ENCODE assay signal across 33 cellular contexts in genomic region chr4:80730158-80730557, GRCh38.
"Had no signal": no experiment of that assay in that cellular context is flagged by ENCODE, and none has a peak within 500 bp of the region (broad histone marks: within the 10 kb centered on the region; RNA-seq: fewer than 3 reads in every experiment).

No MANE protein-coding gene starts in this region.

- H3K36me3 ChIP-seq: brain microvascular endothelial cell, esophagus muscularis mucosa, gastroesophageal sphincter, heart right ventricle, WERI-Rb-1 had no signal

- H3K9me3 Mint-ChIP-seq: activated B cell treated with CpG ODN at 0.5 μM for 24 hours; activated T-helper 1 cell treated with anti-CD3 and anti-CD28 coated beads, Interleukin-12 subunit alpha, Interleukin-12 subunit beta, Interleukin-2, Interleukin-4 antibody, amounts not matched to agents 30 ng/mL and 10 ng/mL and 1 ng/mL, durations not matched to agents 14 hours and 24 hours and 36 hours; activated T-helper 2 cell treated with anti-CD3 and anti-CD28 coated beads, Interferon-gamma antibody, Interleukin-2, Interleukin-4, amounts not matched to agents 10 μg/mL and 5 μg/mL and 100 μg/mL, durations not matched to agents 14 hours and 24 hours and 36 hours; central memory CD8-positive, alpha-beta T cell; dendritic cell treated with granulocyte-macrophage colony-stimulating factor and Interleukin-4, amounts not matched to agents 40 ng/mL and 50 ng/mL, for 4 days; endodermal cell; T-helper 2 cell treated with Interferon-gamma antibody and Interleukin-4, amounts not matched to agents 5 μg/mL and 100 μg/mL, for 36 hours had no signal

- H3K27me3 ChIP-seq: brain microvascular endothelial cell, dorsolateral prefrontal cortex, esophagus muscularis mucosa, gastroesophageal sphincter, heart right ventricle had no signal

- ATAC-seq: activated CD4-positive, CD25-positive, alpha-beta regulatory T cell treated with anti-CD3 and anti-CD28 coated beads, Interleukin-2, amount 50 U/mL, for 24 hours; activated CD8-positive, alpha-beta T cell treated with anti-CD3 and anti-CD28 coated beads for 36 hours; activated T-cell treated with anti-CD3 and anti-CD28 coated beads, Interleukin-2, amount 50 U/mL, for 4 hours; gastroesophageal sphincter; heart right ventricle; T-helper 17 cell had no signal

- H3K4me1 Mint-ChIP-seq: activated B cell treated with CpG ODN at 0.5 μM for 24 hours; activated naive CD4-positive, alpha-beta T cell treated with anti-CD3 and anti-CD28 coated beads, Interleukin-2, amount 50 U/mL, for 24 hours; activated naive CD8-positive, alpha-beta T cell treated with anti-CD3 and anti-CD28 coated beads for 36 hours; central memory CD8-positive, alpha-beta T cell; T-helper 17 cell had no signal

- H3K9me3 ChIP-seq: gastroesophageal sphincter had no signal

- DNase-seq: activated B cell treated with CpG ODN at 0.5 μM for 24 hours; activated CD4-positive, alpha-beta T cell treated with anti-CD3 and anti-CD28 coated beads for 48 hours; activated CD4-positive, alpha-beta T cell treated with anti-CD3 and anti-CD28 coated beads, Interleukin-2, amount 50 U/mL, for 1 hour; activated CD4-positive, alpha-beta T cell treated with anti-CD3 and anti-CD28 coated beads, Interleukin-2, amount 50 U/mL, for 48 hours; activated CD8-positive, alpha-beta memory T cell treated with anti-CD3 and anti-CD28 coated beads for 24 hours; activated CD8-positive, alpha-beta T cell treated with anti-CD3 and anti-CD28 coated beads for 36 hours; activated effector memory CD4-positive, alpha-beta T cell treated with anti-CD3 and anti-CD28 coated beads, Interleukin-2, amount 50 U/mL, for 16 hours; activated naive CD4-positive, alpha-beta T cell treated with anti-CD3 and anti-CD28 coated beads for 36 hours; activated naive CD8-positive, alpha-beta T cell treated with anti-CD3 and anti-CD28 coated beads for 36 hours; activated T-cell treated with anti-CD3 and anti-CD28 coated beads, Interleukin-2, amount 50 U/mL, for 4 hours; amniotic stem cell; anterior cingulate cortex; brain microvascular endothelial cell; dorsolateral prefrontal cortex; effector memory CD4-positive, alpha-beta T cell; endodermal cell; erythroblast; foreskin melanocyte; heart right ventricle; T-helper 1 cell; T-helper 17 cell; T1000; WERI-Rb-1 had no signal

- H3K27ac Mint-ChIP-seq: activated B cell treated with CpG ODN at 0.5 μM for 24 hours; activated CD8-positive, alpha-beta T cell treated with anti-CD3 and anti-CD28 coated beads for 36 hours; activated naive CD4-positive, alpha-beta T cell treated with anti-CD3 and anti-CD28 coated beads for 36 hours; activated naive CD4-positive, alpha-beta T cell treated with anti-CD3 and anti-CD28 coated beads, Interleukin-2, amount 50 U/mL, for 24 hours; activated naive CD8-positive, alpha-beta T cell treated with anti-CD3 and anti-CD28 coated beads for 36 hours; activated T-helper 1 cell treated with anti-CD3 and anti-CD28 coated beads, Interleukin-12 subunit alpha, Interleukin-12 subunit beta, Interleukin-2, Interleukin-4 antibody, amounts not matched to agents 30 ng/mL and 10 ng/mL and 1 ng/mL, durations not matched to agents 14 hours and 24 hours and 36 hours; activated T-helper 2 cell treated with anti-CD3 and anti-CD28 coated beads, Interferon-gamma antibody, Interleukin-2, Interleukin-4, amounts not matched to agents 10 μg/mL and 5 μg/mL and 100 μg/mL, durations not matched to agents 14 hours and 24 hours and 36 hours; dendritic cell treated with granulocyte-macrophage colony-stimulating factor and Interleukin-4, amounts not matched to agents 40 ng/mL and 50 ng/mL, for 4 days; endodermal cell; T-helper 17 cell; T-helper 2 cell treated with Interferon-gamma antibody and Interleukin-4, amounts not matched to agents 5 μg/mL and 100 μg/mL, for 36 hours had no signal

- H3K4me3 ChIP-seq: coronary artery, dorsolateral prefrontal cortex, esophagus muscularis mucosa, gastroesophageal sphincter, heart right ventricle had no signal

- H3K27ac ChIP-seq: brain microvascular endothelial cell, coronary artery, dorsolateral prefrontal cortex, esophagus muscularis mucosa, gastroesophageal sphincter, heart right ventricle, WERI-Rb-1 had no signal

- H3K4me3 Mint-ChIP-seq: activated B cell treated with CpG ODN at 0.5 μM for 24 hours; activated CD8-positive, alpha-beta T cell treated with anti-CD3 and anti-CD28 coated beads for 36 hours; activated naive CD4-positive, alpha-beta T cell treated with anti-CD3 and anti-CD28 coated beads for 36 hours; activated naive CD4-positive, alpha-beta T cell treated with anti-CD3 and anti-CD28 coated beads, Interleukin-2, amount 50 U/mL, for 24 hours; activated naive CD8-positive, alpha-beta T cell treated with anti-CD3 and anti-CD28 coated beads for 36 hours; activated T-cell treated with anti-CD3 and anti-CD28 coated beads, Interleukin-2, amount 50 U/mL, for 4 hours; activated T-helper 1 cell treated with anti-CD3 and anti-CD28 coated beads, Interleukin-12 subunit alpha, Interleukin-12 subunit beta, Interleukin-2, Interleukin-4 antibody, amounts not matched to agents 30 ng/mL and 10 ng/mL and 1 ng/mL, durations not matched to agents 14 hours and 24 hours and 36 hours; central memory CD8-positive, alpha-beta T cell; dendritic cell treated with granulocyte-macrophage colony-stimulating factor and Interleukin-4, amounts not matched to agents 40 ng/mL and 50 ng/mL, for 4 days; endodermal cell; T-helper 17 cell; T-helper 2 cell treated with Interferon-gamma antibody and Interleukin-4, amounts not matched to agents 5 μg/mL and 100 μg/mL, for 36 hours had no signal

- H3K4me1 ChIP-seq: esophagus muscularis mucosa, heart right ventricle had no signal

- H3K36me3 Mint-ChIP-seq: activated naive CD8-positive, alpha-beta T cell treated with anti-CD3 and anti-CD28 coated beads for 36 hours had no signal

- H3K27me3 Mint-ChIP-seq: activated B cell treated with CpG ODN at 0.5 μM for 24 hours; activated CD8-positive, alpha-beta T cell treated with anti-CD3 and anti-CD28 coated beads for 36 hours; activated naive CD4-positive, alpha-beta T cell treated with anti-CD3 and anti-CD28 coated beads, Interleukin-2, amount 50 U/mL, for 24 hours; activated naive CD8-positive, alpha-beta T cell treated with anti-CD3 and anti-CD28 coated beads for 36 hours; dendritic cell treated with granulocyte-macrophage colony-stimulating factor and Interleukin-4, amounts not matched to agents 40 ng/mL and 50 ng/mL, for 4 days had no signal
